8 cellular contexts compared by ENCODE assay signal in the genomic region with DNA sequence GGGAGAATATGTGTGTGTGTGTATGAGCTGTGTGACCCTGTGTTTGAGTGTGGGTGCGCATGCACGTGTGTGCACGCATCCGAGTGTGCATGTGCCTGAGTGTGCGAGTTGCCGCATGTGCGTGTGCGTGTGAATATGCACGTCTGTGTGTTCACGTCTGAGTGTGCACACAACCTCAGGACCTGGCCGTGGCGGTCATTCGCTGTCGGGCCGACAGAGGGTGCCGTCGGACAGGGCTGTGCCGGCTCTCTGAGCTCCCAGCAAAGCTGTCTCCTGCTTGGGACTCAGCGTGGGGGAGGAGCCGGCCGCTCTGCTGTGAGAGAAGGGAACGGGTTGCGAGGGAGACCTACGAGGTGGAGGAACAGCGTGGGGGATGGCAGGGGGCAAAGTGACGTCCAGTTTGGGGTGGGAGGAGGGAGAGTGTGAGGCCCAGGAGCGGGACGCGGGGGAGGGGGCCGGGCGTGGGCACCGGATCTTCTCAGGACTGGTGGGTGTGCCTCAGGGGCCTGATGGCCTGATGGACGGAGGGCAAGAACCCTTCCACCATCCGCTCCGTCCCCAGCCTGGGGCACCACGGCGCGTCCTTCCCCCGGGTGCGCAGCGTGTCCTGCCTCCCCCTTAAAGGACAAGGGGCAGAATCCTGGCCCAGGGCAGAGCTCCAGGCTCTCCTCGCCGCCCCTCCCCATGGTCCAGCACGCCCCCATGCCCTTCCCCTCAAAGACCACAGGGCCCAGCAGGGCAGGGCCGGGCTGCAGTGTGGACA.
A peak's percentile ranks its signal among the peaks of the same experiment; 100 is the strongest.
DNase-seq lines count a peak whose midpoint lies in the region; ATAC-seq and TF ChIP-seq lines count a peak whose summit lies in the region.

No MANE protein-coding gene starts in this region.

- no peak overlapping the region for H3K27ac ChIP-seq in caudate nucleus (ENCODE audit: low read depth, low read length)

- peak; percentile 71 for ATAC-seq in HG02885 (IDR thresholded peaks at IDR 0.05; ENCODE audit: poor library complexity, unreplicated experiment)
- no peak for ATAC-seq in HG02852 (IDR thresholded peaks at IDR 0.05; ENCODE audit: unreplicated experiment)

- DNase-seq in GM10266 (ENCODE audit: extremely low spot score) (peak; percentile 93), NCI-H2227 treated with DMSO at 0.1 percent for 48 hours (lab: John Stamatoyannopoulos, UW) (peak; percentile 45), caudate nucleus (lab: John Stamatoyannopoulos, UW) (peak in 58 of 61 donors; percentile 5 to 82 (median 56)), islet precursor cell (peak; percentile 95)
- DNase-seq in activated CD4-positive, CD25-positive, alpha-beta regulatory T cell treated with anti-CD3 and anti-CD28 coated beads, Interleukin-2, amount 50 U/mL, for 16 hours (ENCODE audit: low read depth, low spot score) = peak; percentile 60
- DNase-seq in stimulated activated CD4-positive, alpha-beta T cell treated with anti-CD3 and anti-CD28 coated beads, Interleukin-15, amount 100 ng/mL, for 24 hours = peak; percentile 92

- TF ChIP-seq CTCF in GM10266 (IDR thresholded peaks at IDR 0.05; ENCODE audit: control insufficient read depth, insufficient read depth, low read depth, missing control alignments) = peak; percentile 98

Comparison
In these comparisons a context has a peak if more than half of its experiments do, and no peak if none do; other contexts are left out.
1. DNase-seq: peak in every context shown above with its lines; median percentile 95 in islet precursor cell; 93 in GM10266; 92 in stimulated activated CD4-positive, alpha-beta T cell treated with anti-CD3 and anti-CD28 coated beads, Interleukin-15, amount 100 ng/mL, for 24 hours; 60 in activated CD4-positive, CD25-positive, alpha-beta regulatory T cell treated with anti-CD3 and anti-CD28 coated beads, Interleukin-2, amount 50 U/mL, for 16 hours; 56 in caudate nucleus; 45 in NCI-H2227 treated with DMSO at 0.1 percent for 48 hours.